In the genomic region with DNA sequence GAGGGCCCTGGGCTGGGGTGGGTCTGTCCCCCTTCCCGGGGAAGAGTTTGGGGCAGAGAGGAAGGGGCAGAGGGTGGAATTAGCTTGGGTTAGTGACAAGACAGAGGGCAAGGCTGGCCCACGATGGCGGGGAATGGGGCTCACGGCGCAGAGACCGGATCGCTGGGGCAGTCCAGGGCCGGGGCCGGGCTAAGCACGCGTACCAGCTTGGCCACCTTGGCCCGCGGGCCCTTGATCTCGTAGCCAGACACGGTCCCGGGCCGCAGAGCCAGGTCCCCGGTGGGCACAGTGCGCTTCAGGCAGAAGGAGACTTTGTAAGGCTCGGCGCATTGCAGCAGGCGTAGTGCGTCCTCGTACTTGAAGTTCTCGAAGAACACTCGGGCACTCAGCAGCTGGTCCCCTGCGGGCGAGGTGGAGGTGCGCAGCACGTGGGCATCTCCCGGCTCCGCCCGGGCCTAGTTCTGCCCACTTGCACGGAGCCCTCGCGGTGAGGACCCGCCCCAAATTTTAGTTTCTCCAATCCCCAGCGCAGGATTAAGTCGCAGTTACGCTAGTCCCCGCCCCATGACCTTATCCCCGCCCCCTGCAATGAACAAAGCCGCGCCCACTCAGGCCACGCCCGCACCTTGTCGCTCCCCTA, we compare ENCODE assay signal across 8 cellular contexts. TPM values are rescaled to one million over a fixed set of nuclear protein-coding genes. Genes with fewer than 3 reads are reported as not detected.
DNase-seq lines count a peak whose midpoint lies in the region; ATAC-seq, FAIRE-seq and TF ChIP-seq lines count a peak whose summit lies in the region.

No MANE protein-coding gene starts in this region.

- no peak overlapping the region for H3K4me3 ChIP-seq in GM12878

- TF ChIP-seq POLR2A in GM12878 (IDR thresholded peaks at IDR 0.05; ENCODE audit: low read depth, low read length) = no peak

- no peak overlapping the region for H3K27ac Mint-ChIP-seq in nephron progenitor cell

- no peaks in the 10 kb centered on the region for H4K20me1 ChIP-seq in GM12878 (ENCODE audit: control insufficient read depth, insufficient read depth)

- H3K9me3 ChIP-seq in GM12878 (replicated peaks; ENCODE audit: control insufficient read depth, insufficient read depth, low read length) = no peaks in the 10 kb centered on the region

- peaks cover 5% of the 10 kb centered on the region for H3K4me1 ChIP-seq in GM12878 (ENCODE audit: control insufficient read depth, insufficient read depth, low read length)

- no peak for TF ChIP-seq RAD21 in GM12878 (IDR thresholded peaks at IDR 0.05; ENCODE audit: insufficient read depth, low read depth, low read length)

- H3K27me3 Mint-ChIP-seq in nephron progenitor cell (ENCODE audit: low read depth, poor library complexity) = peaks cover 15% of the 10 kb centered on the region

- CTCF ChIA-PET in GM12878 (lab: Yijun Ruan, JAX) = no interaction called here

- in situ Hi-C loops in GM12878 (cut with MboI) = no loop called here

- SMC1A ChIA-PET in GM12878 (lab: Charles Lee; ENCODE audit: uncharacterized antibody, unreplicated experiment) = interaction anchor here (0.6 kb wide), 1 partner anchor 92 kb away, joined by 3 read pairs; no protein-coding TSS in a partner anchor

- H3K4me2 ChIP-seq in GM12878 (ENCODE audit: control insufficient read depth, insufficient read depth) = peak overlapping the region; percentile 54

- POLR2A ChIA-PET in GM12878 (lab: Charles Lee) = no interaction called here

- H3K27ac ChIP-seq in GM12878 (ENCODE audit: control insufficient read depth, insufficient read depth) = no peak overlapping the region

- TF ChIP-seq EP300 in GM12878 (IDR thresholded peaks at IDR 0.05; ENCODE audit: borderline replicate concordance in 1 of 2, control insufficient read depth in 1 of 2, low read depth in 2 of 2, low read length in 2 of 2) = no peak

- ATAC-seq in GM12878 (peak; percentile 38), HG02759 (IDR thresholded peaks at IDR 0.05; ENCODE audit: unreplicated experiment) (no peak), GM21515 (IDR thresholded peaks at IDR 0.05; ENCODE audit: unreplicated experiment) (no peak), HG02678 (IDR thresholded peaks at IDR 0.05; ENCODE audit: unreplicated experiment) (no peak)

- no peaks in the 10 kb centered on the region for H3K36me3 Mint-ChIP-seq in nephron progenitor cell (ENCODE audit: low read depth)

- no peaks in the 10 kb centered on the region for H3K36me3 ChIP-seq in GM12878 (ENCODE audit: control insufficient read depth in 2 of 2, insufficient read depth in 2 of 2, low read length in 1 of 2)

- FAIRE-seq in GM12878 (lab: Jason Lieb, UNC) = no peak

- 67% methylated on average over 47 of the region's 47 CpGs for WGBS in GM12878 (ENCODE audit: insufficient coverage, insufficient replicate concordance, low lambda C conversion rate, missing lambda C conversion rate)

- peak overlapping the region; percentile 15 for H3K4me3 Mint-ChIP-seq in nephron progenitor cell

- H2AFZ ChIP-seq in GM12878 (ENCODE audit: control insufficient read depth, low read depth, low read length) = peak overlapping the region; percentile 55

- intact Hi-C loops in GM12878 (cut with micrococcal nuclease; ENCODE audit: unreplicated experiment) = no loop called here

- no peaks in the 10 kb centered on the region for H3K79me2 ChIP-seq in GM12878 (ENCODE audit: control insufficient read depth, insufficient read depth, low read length)

- H3K27me3 ChIP-seq in GM12878 (replicated peaks in 1 of 2; ENCODE audit: control insufficient read depth in 2 of 2, insufficient read depth in 2 of 2, low read length in 1 of 2) = no peaks in the 10 kb centered on the region

- TF ChIP-seq CTCF in GM12878 (IDR thresholded peaks at IDR 0.05 in 2 of 3, conservative IDR thresholded peaks at IDR 0.05 in 1 of 3; ENCODE audit: control insufficient read depth in 2 of 3, extremely low read depth in 1 of 3, insufficient read depth in 1 of 3, low read depth in 3 of 3, low read length in 3 of 3) = no peak
- no peak for TF ChIP-seq CTCF in nephron progenitor cell (IDR thresholded peaks at IDR 0.05)
- TF ChIP-seq CTCF in GM10266 (IDR thresholded peaks at IDR 0.05; ENCODE audit: control insufficient read depth, insufficient read depth, low read depth, missing control alignments) = no peak

- no peak overlapping the region for H3K9ac ChIP-seq in GM12878 (ENCODE audit: control insufficient read depth, insufficient read depth, low read length)

- no peaks in the 10 kb centered on the region for H3K9me3 Mint-ChIP-seq in nephron progenitor cell

- DNase-seq in ELF-1 (ENCODE audit: low read depth, low spot score) (peak; percentile 86), T-helper 2 cell (peak; percentile 9 to 72 (median 52)), GM12878 (ENCODE audit: low read depth, low spot score) (no peak), nephron progenitor cell (peak; percentile 56), GM10266 (ENCODE audit: extremely low spot score) (no peak)

- RAD21 ChIA-PET in GM12878 (lab: Charles Lee; ENCODE audit: unreplicated experiment) = no interaction called here

- BruUV-seq in GM12878 (replicated peaks; lab: Mats Ljungman, UMichigan) = no TSS peak

- peaks cover 30% of the 10 kb centered on the region for H3K4me1 Mint-ChIP-seq in nephron progenitor cell

RNA-seq across cellular contexts. Expression of a gene that starts 8.6 kb away (rescaled TPM):
- total RNA-seq in GM12878 (2013; cell fraction: nucleolus; rRNA removed) = not detected in 2 replicates
- not detected in 2 replicates for total RNA-seq in GM12878 (2014; rRNA removed)
- total RNA-seq in GM12878 (2014; rRNA removed; fragmentation: Illumina TruSeq; extraction: Trizol) = not detected in 2 replicates
- total RNA-seq in GM12878 (2021) = 0.13 TPM in 1 of 2 replicates, not detected in the other
- polyA plus RNA-seq in GM12878 (2011; ENCODE audit: low read depth) = not detected
- not detected in 2 replicates for polyA plus RNA-seq in GM12878 (2011; rRNA removed)
- not detected in 2 replicates for polyA plus RNA-seq in GM12878 (2011; cell fraction: cytosol; rRNA removed)
- polyA plus RNA-seq in GM12878 (2011; cell fraction: nucleus; rRNA removed) = not detected in 2 replicates
- 0.04 and 0.05 TPM in 2 replicates for polyA plus RNA-seq in GM12878 (2012)
- polyA plus RNA-seq in GM12878 (2014; fragmentation: Illumina TruSeq; extraction: Trizol) = not detected in 2 replicates
- not detected for polyA plus RNA-seq in GM12878 (2014; fragmentation: Nextera tagmentation; extraction: Ambion mirVana)
- polyA plus RNA-seq in GM12878 (2014; rRNA removed) = not detected in 2 replicates
- polyA plus RNA-seq in GM12878 (2016; fragmentation: Nextera tagmentation; extraction: Ambion mirVana) = under 1 TPM; 0.07 to 0.08 TPM
- not detected in 2 replicates for polyA minus RNA-seq in GM12878 (2011; rRNA and poly(A)+ RNA removed)
- polyA minus RNA-seq in GM12878 (2011; cell fraction: cytosol; rRNA and poly(A)+ RNA removed) = not detected in 2 replicates
- not detected in 2 replicates for polyA minus RNA-seq in GM12878 (2011; cell fraction: nucleus; rRNA and poly(A)+ RNA removed)

RNA-seq across cellular contexts. Expression of a gene that starts 14.6 kb away (rescaled TPM):
- total RNA-seq in GM12878 (2013; cell fraction: nucleolus; rRNA removed) = 1.8 TPM in 2 replicates
- total RNA-seq in GM12878 (2014; rRNA removed) (0.98 and 1.1 TPM in 2 replicates), GM12878 (2014; rRNA removed; fragmentation: Illumina TruSeq; extraction: Trizol) (0.54 and 0.69 TPM in 2 replicates), GM12878 (2021) (1.2 and 1.3 TPM in 2 replicates)
- 0.51 TPM for polyA plus RNA-seq in GM12878 (2011; ENCODE audit: low read depth)
- polyA plus RNA-seq in GM12878 (2011; rRNA removed) (0.45 and 0.71 TPM in 2 replicates), GM12878 (2014; fragmentation: Illumina TruSeq; extraction: Trizol) (0.27 and 0.50 TPM in 2 replicates), GM12878 (2014; fragmentation: Nextera tagmentation; extraction: Ambion mirVana) (under 1 TPM in 1 of 2 experiments, not detected in 1; 0.02 TPM), GM12878 (2014; rRNA removed) (1.1 and 1.4 TPM in 2 replicates), GM12878 (2016; fragmentation: Nextera tagmentation; extraction: Ambion mirVana) (under 1 TPM; 0.12 to 0.29 TPM)
- polyA plus RNA-seq in GM12878 (2011; cell fraction: cytosol; rRNA removed) = 0.88 and 0.97 TPM in 2 replicates
- polyA plus RNA-seq in GM12878 (2011; cell fraction: nucleus; rRNA removed) = 0.78 and 1.2 TPM in 2 replicates
- 1.2 and 1.3 TPM in 2 replicates for polyA plus RNA-seq in GM12878 (2012)
- 0.22 and 1.0 TPM in 2 replicates for polyA minus RNA-seq in GM12878 (2011; rRNA and poly(A)+ RNA removed)
- 0.27 TPM in 1 of 2 replicates, not detected in the other for polyA minus RNA-seq in GM12878 (2011; cell fraction: cytosol; rRNA and poly(A)+ RNA removed)
- 0.24 and 0.38 TPM in 2 replicates for polyA minus RNA-seq in GM12878 (2011; cell fraction: nucleus; rRNA and poly(A)+ RNA removed)

RNA-seq across cellular contexts. Expression of a gene that starts 27.3 kb away (rescaled TPM):
- 3.5 and 3.7 TPM in 2 replicates for total RNA-seq in GM12878 (2013; cell fraction: nucleolus; rRNA removed)
- total RNA-seq in GM12878 (2014; rRNA removed) = 12.2 and 12.9 TPM in 2 replicates
- total RNA-seq in GM12878 (2014; rRNA removed; fragmentation: Illumina TruSeq; extraction: Trizol) = 4.0 and 4.5 TPM in 2 replicates
- 10.4 and 10.7 TPM in 2 replicates for total RNA-seq in GM12878 (2021)
- polyA plus RNA-seq in GM12878 (2011; ENCODE audit: low read depth) = 4.4 TPM
- polyA plus RNA-seq in GM12878 (2011; rRNA removed) = 3.8 and 6.5 TPM in 2 replicates
- polyA plus RNA-seq in GM12878 (2011; cell fraction: cytosol; rRNA removed) = 9.8 and 14.0 TPM in 2 replicates
- polyA plus RNA-seq in GM12878 (2011; cell fraction: nucleus; rRNA removed) = 9.6 and 11.2 TPM in 2 replicates
- 8.4 and 12.0 TPM in 2 replicates for polyA plus RNA-seq in GM12878 (2012)
- polyA plus RNA-seq in GM12878 (2014; fragmentation: Illumina TruSeq; extraction: Trizol) = 0.89 and 2.6 TPM in 2 replicates
- polyA plus RNA-seq in GM12878 (2014; fragmentation: Nextera tagmentation; extraction: Ambion mirVana) = 1 to 10 TPM in 1 of 2 experiments, under 1 TPM in 1; 0.23 to 1.6 TPM
- 9.5 and 12.9 TPM in 2 replicates for polyA plus RNA-seq in GM12878 (2014; rRNA removed)
- 10 to 100 TPM; 12.5 to 14.2 TPM for polyA plus RNA-seq in GM12878 (2016; fragmentation: Nextera tagmentation; extraction: Ambion mirVana)
- 1.9 and 4.7 TPM in 2 replicates for polyA minus RNA-seq in GM12878 (2011; rRNA and poly(A)+ RNA removed)
- polyA minus RNA-seq in GM12878 (2011; cell fraction: cytosol; rRNA and poly(A)+ RNA removed) = 2.4 TPM in 2 replicates
- polyA minus RNA-seq in GM12878 (2011; cell fraction: nucleus; rRNA and poly(A)+ RNA removed) = 3.4 and 5.7 TPM in 2 replicates

RNA-seq across cellular contexts. Expression of a gene that starts 45.6 kb away (rescaled TPM):
- 6.7 and 7.3 TPM in 2 replicates for total RNA-seq in GM12878 (2013; cell fraction: nucleolus; rRNA removed)
- total RNA-seq in GM12878 (2014; rRNA removed) = 14.4 and 16.7 TPM in 2 replicates
- 12.4 and 13.6 TPM in 2 replicates for total RNA-seq in GM12878 (2014; rRNA removed; fragmentation: Illumina TruSeq; extraction: Trizol)
- total RNA-seq in GM12878 (2021) = 19.3 and 22.4 TPM in 2 replicates
- polyA plus RNA-seq in GM12878 (2011; ENCODE audit: low read depth) = 7.0 TPM
- polyA plus RNA-seq in GM12878 (2011; rRNA removed) = 10.0 and 12.9 TPM in 2 replicates
- 12.1 and 13.4 TPM in 2 replicates for polyA plus RNA-seq in GM12878 (2011; cell fraction: cytosol; rRNA removed)
- 10.8 and 11.0 TPM in 2 replicates for polyA plus RNA-seq in GM12878 (2011; cell fraction: nucleus; rRNA removed)
- 11.3 TPM in 2 replicates for polyA plus RNA-seq in GM12878 (2012)
- 7.4 and 9.5 TPM in 2 replicates for polyA plus RNA-seq in GM12878 (2014; fragmentation: Illumina TruSeq; extraction: Trizol)
- polyA plus RNA-seq in GM12878 (2014; fragmentation: Nextera tagmentation; extraction: Ambion mirVana) = 1 to 10 TPM; 4.2 to 8.4 TPM
- 13.8 and 16.2 TPM in 2 replicates for polyA plus RNA-seq in GM12878 (2014; rRNA removed)
- polyA plus RNA-seq in GM12878 (2016; fragmentation: Nextera tagmentation; extraction: Ambion mirVana) = 10 to 100 TPM; 13.9 to 17.4 TPM
- polyA minus RNA-seq in GM12878 (2011; rRNA and poly(A)+ RNA removed) = 11.6 and 22.9 TPM in 2 replicates
- polyA minus RNA-seq in GM12878 (2011; cell fraction: cytosol; rRNA and poly(A)+ RNA removed) = 12.4 and 13.5 TPM in 2 replicates
- polyA minus RNA-seq in GM12878 (2011; cell fraction: nucleus; rRNA and poly(A)+ RNA removed) = 4.2 and 7.0 TPM in 2 replicates

RNA-seq across cellular contexts. Expression of a gene that starts 50.0 kb away (rescaled TPM):
- 96.7 and 106 TPM in 2 replicates for total RNA-seq in GM12878 (2013; cell fraction: nucleolus; rRNA removed)
- total RNA-seq in GM12878 (2014; rRNA removed) = 111 and 134 TPM in 2 replicates
- total RNA-seq in GM12878 (2014; rRNA removed; fragmentation: Illumina TruSeq; extraction: Trizol) = 37.3 and 40.1 TPM in 2 replicates
- total RNA-seq in GM12878 (2021) = 113 and 118 TPM in 2 replicates
- 52.4 TPM for polyA plus RNA-seq in GM12878 (2011; ENCODE audit: low read depth)
- 15.4 and 36.4 TPM in 2 replicates for polyA plus RNA-seq in GM12878 (2011; rRNA removed)
- polyA plus RNA-seq in GM12878 (2011; cell fraction: cytosol; rRNA removed) = 40.7 and 44.1 TPM in 2 replicates
- polyA plus RNA-seq in GM12878 (2011; cell fraction: nucleus; rRNA removed) = 40.0 and 46.3 TPM in 2 replicates
- 104 and 139 TPM in 2 replicates for polyA plus RNA-seq in GM12878 (2012)
- 11.5 and 47.7 TPM in 2 replicates for polyA plus RNA-seq in GM12878 (2014; fragmentation: Illumina TruSeq; extraction: Trizol)
- polyA plus RNA-seq in GM12878 (2014; fragmentation: Nextera tagmentation; extraction: Ambion mirVana) = 1 to 10 TPM; 1.3 to 2.2 TPM
- 97.7 and 112 TPM in 2 replicates for polyA plus RNA-seq in GM12878 (2014; rRNA removed)
- polyA plus RNA-seq in GM12878 (2016; fragmentation: Nextera tagmentation; extraction: Ambion mirVana) = 100 to 1,000 TPM in 1 of 2 experiments, 10 to 100 TPM in 1; 99.6 to 110 TPM
- 20.5 and 35.5 TPM in 2 replicates for polyA minus RNA-seq in GM12878 (2011; rRNA and poly(A)+ RNA removed)
- polyA minus RNA-seq in GM12878 (2011; cell fraction: cytosol; rRNA and poly(A)+ RNA removed) = 17.6 and 30.8 TPM in 2 replicates
- 8.0 and 19.7 TPM in 2 replicates for polyA minus RNA-seq in GM12878 (2011; cell fraction: nucleus; rRNA and poly(A)+ RNA removed)

Comparison
In these comparisons a context has a peak if more than half of its experiments do, and no peak if none do; other contexts are left out.
1. DNase-seq: peak in ELF-1 (single experiment), T-helper 2 cell (5 of 5) and nephron progenitor cell (single experiment); none in GM12878 (single experiment) and GM10266 (single experiment).